ENCODE assay signal across 1 cellular context in the genomic region with DNA sequence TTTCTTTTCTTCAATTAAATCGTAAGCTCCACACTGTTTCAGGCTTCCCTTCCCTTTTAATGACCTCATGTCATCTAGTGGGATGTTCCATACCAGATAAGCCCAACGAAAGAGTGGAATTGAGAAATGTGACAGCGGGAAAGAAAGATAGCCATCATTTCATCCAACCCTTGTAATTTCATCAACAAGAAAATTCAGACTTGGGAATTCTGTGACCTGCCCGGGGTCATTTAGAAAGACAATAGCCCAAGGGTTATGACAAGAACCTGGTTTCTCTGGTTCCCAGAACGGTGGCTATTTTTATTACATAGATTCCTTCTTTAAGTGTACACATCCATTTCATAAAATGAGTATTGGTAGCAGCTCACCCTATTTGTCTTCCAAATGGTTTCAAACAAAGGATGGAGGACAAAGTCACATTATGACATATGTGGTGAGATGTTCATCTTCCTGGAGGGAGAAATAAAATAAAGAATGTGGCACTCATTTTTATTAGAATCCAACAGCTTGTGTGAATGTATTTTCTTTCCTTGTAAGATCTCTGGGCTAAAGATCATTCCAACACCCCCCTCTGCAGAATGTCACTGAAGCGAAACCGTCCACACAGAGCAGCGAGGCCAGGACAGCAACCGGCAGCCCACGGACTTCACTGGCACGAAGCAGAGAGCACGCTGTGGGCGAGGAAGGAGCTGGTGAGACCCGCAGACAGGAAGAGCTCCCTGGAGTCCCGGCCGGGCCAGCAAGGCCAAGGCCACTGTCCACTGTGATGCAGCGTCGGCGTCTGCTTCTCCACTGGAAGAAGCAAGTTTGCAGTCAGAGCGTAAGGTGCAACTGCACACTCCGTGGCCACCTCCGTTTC.
TF ChIP-seq lines count a peak whose summit lies in the region.

No MANE protein-coding gene starts in this region.

TF ChIP-seq in IMR-90, 13 proteins besides CTCF, POLR2A, EP300 and RAD21 (continued from another document):
- TF ChIP-seq SMC3 (IDR thresholded peaks at IDR 0.05; ENCODE audit: low read depth, low read length) (no peak), MAFK (IDR thresholded peaks at IDR 0.05; ENCODE audit: low read depth, low read length) (no peak), CHD1 (IDR thresholded peaks at IDR 0.05; ENCODE audit: low read depth, low read length) (no peak), BHLHE40 (IDR thresholded peaks at IDR 0.05; ENCODE audit: low read depth, low read length) (no peak), MAZ (IDR thresholded peaks at IDR 0.05; ENCODE audit: borderline replicate concordance, low read depth, low read length) (no peak), RCOR1 (IDR thresholded peaks at IDR 0.05; ENCODE audit: insufficient replicate concordance, low read length) (no peak)
